In genomic region chr19:43633520-43633919, GRCh38 we compare ENCODE assay signal across 1 cellular context.
TF ChIP-seq lines count a peak whose summit lies in the region.

No MANE protein-coding gene starts in this region.

TF ChIP-seq in K562, 482 proteins besides CTCF, POLR2A, EP300 and RAD21:
- 0 out of 2 replicates have a peak, but pooled peaks have one; percentile 11 for TF ChIP-seq ARID1B (IDR thresholded peaks at IDR 0.05)
- no peak for TF ChIP-seq SIN3A (IDR thresholded peaks at IDR 0.05; ENCODE audit: borderline replicate concordance in 2 of 2, control insufficient read depth in 1 of 2, low read depth in 2 of 2, low read length in 2 of 2)
- TF ChIP-seq SUPT5H (IDR thresholded peaks at IDR 0.05): no peak
- no peak for TF ChIP-seq EHMT2 (IDR thresholded peaks at IDR 0.05)
- no peak for TF ChIP-seq RFX1 (IDR thresholded peaks at IDR 0.05)
- no peak for TF ChIP-seq STAT6 (CRISPR knock-in tag; IDR thresholded peaks at IDR 0.05)
- no peak for TF ChIP-seq NONO (IDR thresholded peaks at IDR 0.05; ENCODE audit: low read depth in 2 of 2, low read length in 1 of 2)
- TF ChIP-seq RBM25 (IDR thresholded peaks at IDR 0.05; ENCODE audit: low read depth, low read length, severe bottlenecking): no peak
- TF ChIP-seq TAF7 (tag; IDR thresholded peaks at IDR 0.05): no peak
TF ChIP-seq in K562: peak in this region for 1.
